ENCODE assay signal across 8 cellular contexts in genomic region chr15:28125673-28126651, GRCh38. TPM values are rescaled to one million over a fixed set of nuclear protein-coding genes. Genes with fewer than 3 reads are reported as not detected.
DNase-seq lines count a peak whose midpoint lies in the region; ATAC-seq and TF ChIP-seq lines count a peak whose summit lies in the region.

No MANE protein-coding gene starts in this region.

- H3K4me3 Mint-ChIP-seq in CD4-positive, CD25-positive, alpha-beta regulatory T cell = no peak overlapping the region
- H3K4me3 Mint-ChIP-seq in neural crest cell = no peak overlapping the region

- no peaks in the 10 kb centered on the region for H3K9me3 ChIP-seq in CD4-positive, CD25-positive, alpha-beta regulatory T cell (ENCODE audit: control insufficient read depth in 2 of 2, low read length in 2 of 2)
- no peaks in the 10 kb centered on the region for H3K9me3 ChIP-seq in HAP-1
- no peaks in the 10 kb centered on the region for H3K9me3 ChIP-seq in OCI-LY1 (ENCODE audit: low read length)

- H3K9me2 ChIP-seq in OCI-LY1 (ENCODE audit: low read depth, low read length) = no peaks in the 10 kb centered on the region

- no peak overlapping the region for H3K4me3 ChIP-seq in CD4-positive, CD25-positive, alpha-beta regulatory T cell (ENCODE audit: low read depth, low read length)
- H3K4me3 ChIP-seq in HAP-1 = no peak overlapping the region
- H3K4me3 ChIP-seq in OCI-LY1 (ENCODE audit: low read depth, low read length, poor library complexity, severe bottlenecking) = no peak overlapping the region
- H3K4me3 ChIP-seq in epithelial cell of esophagus (ENCODE audit: low read length) = no peak overlapping the region

- peaks cover 0 to 2% (median 0%) of the 10 kb centered on the region in 7 donors for H3K9me3 Mint-ChIP-seq in CD4-positive, CD25-positive, alpha-beta regulatory T cell
- no peaks in the 10 kb centered on the region for H3K9me3 Mint-ChIP-seq in neural crest cell

- no peak overlapping the region for H3K4me2 ChIP-seq in OCI-LY1 (ENCODE audit: low read length)

- peak in 2 of 3 donors; percentile 55 to 62 for DNase-seq in CD4-positive, CD25-positive, alpha-beta regulatory T cell
- peak; percentile 14 to 44 for DNase-seq in HAP-1 (ENCODE audit: low spot score in 2 of 2)
- DNase-seq in epithelial cell of esophagus (ENCODE audit: low read depth) = peak; percentile 66
- DNase-seq in neural crest cell (ENCODE audit: low read depth, low spot score) = peak; percentile 35
- DNase-seq in UCSD-AML1 (lab: John Stamatoyannopoulos, UW; ENCODE audit: unreplicated experiment) = no peak

- no peaks in the 10 kb centered on the region for H3K79me2 ChIP-seq in OCI-LY1 (ENCODE audit: insufficient read depth, low read length)

- H3F3A ChIP-seq in OCI-LY1 (ENCODE audit: insufficient read depth, low read length) = no peaks in the 10 kb centered on the region

- no peak for ATAC-seq in CD4-positive, CD25-positive, alpha-beta regulatory T cell (ENCODE audit: low read depth in 2 of 2)
- ATAC-seq in GM21515 (IDR thresholded peaks at IDR 0.05; ENCODE audit: unreplicated experiment) = no peak
- ATAC-seq in HG03460 (IDR thresholded peaks at IDR 0.05; ENCODE audit: unreplicated experiment) = no peak

- no peaks in the 10 kb centered on the region for H3K27me3 ChIP-seq in CD4-positive, CD25-positive, alpha-beta regulatory T cell (ENCODE audit: control insufficient read depth, insufficient read depth, low read length)
- no peaks in the 10 kb centered on the region for H3K27me3 ChIP-seq in HAP-1 (ENCODE audit: low read depth)
- H3K27me3 ChIP-seq in OCI-LY1 (ENCODE audit: insufficient read depth, low read length) = no peaks in the 10 kb centered on the region

- no peaks in the 10 kb centered on the region for H3K27me3 Mint-ChIP-seq in CD4-positive, CD25-positive, alpha-beta regulatory T cell
- H3K27me3 Mint-ChIP-seq in neural crest cell (ENCODE audit: low read depth) = no peaks in the 10 kb centered on the region

- peaks cover 26% of the 10 kb centered on the region for H3K36me3 ChIP-seq in CD4-positive, CD25-positive, alpha-beta regulatory T cell (ENCODE audit: control insufficient read depth, insufficient read depth, low read length)
- H3K36me3 ChIP-seq in HAP-1 (replicated peaks) (peaks cover 21% of the 10 kb centered on the region), OCI-LY1 (ENCODE audit: insufficient read depth, low read length) (peaks cover 47% of the 10 kb centered on the region)

- H2AFZ ChIP-seq in OCI-LY1 (ENCODE audit: low read length) = no peak overlapping the region

- peaks cover 4 to 17% (median 8%) of the 10 kb centered on the region in 4 donors for H3K4me1 Mint-ChIP-seq in CD4-positive, CD25-positive, alpha-beta regulatory T cell
- peaks cover 5% of the 10 kb centered on the region for H3K4me1 Mint-ChIP-seq in neural crest cell

- H4K20me1 ChIP-seq in OCI-LY1 (ENCODE audit: insufficient read depth, low read length) = no peaks in the 10 kb centered on the region

- no peak overlapping the region for H3K9ac ChIP-seq in OCI-LY1 (ENCODE audit: low read length)

- peak overlapping the region in 2 of 3 donors; percentile 4 to 17 for H3K27ac Mint-ChIP-seq in CD4-positive, CD25-positive, alpha-beta regulatory T cell
- H3K27ac Mint-ChIP-seq in neural crest cell (ENCODE audit: unreplicated experiment) = no peak overlapping the region

- in situ Hi-C loops in HAP-1 (cut with MboI; ENCODE audit: low sequenced_read_pairs) = no loop called here

- peaks cover 46% of the 10 kb centered on the region for H3K36me3 Mint-ChIP-seq in CD4-positive, CD25-positive, alpha-beta regulatory T cell
- peaks cover 9% of the 10 kb centered on the region for H3K36me3 Mint-ChIP-seq in neural crest cell (ENCODE audit: low read depth)

- peak; percentile 64 for TF ChIP-seq CTCF in OCI-LY1 (IDR thresholded peaks at IDR 0.05; ENCODE audit: low read length)
- TF ChIP-seq CTCF in epithelial cell of esophagus (IDR thresholded peaks at IDR 0.05; ENCODE audit: insufficient read depth, low read depth, low read length, missing control alignments) = peak; percentile 58
- peak; percentile 73 for TF ChIP-seq CTCF in neural crest cell (conservative IDR thresholded peaks at IDR 0.05)

- H3K4me1 ChIP-seq in CD4-positive, CD25-positive, alpha-beta regulatory T cell (ENCODE audit: control insufficient read depth, insufficient read depth, low read length, poor library complexity, severe bottlenecking) = no peaks in the 10 kb centered on the region
- H3K4me1 ChIP-seq in HAP-1 (no peaks in the 10 kb centered on the region), OCI-LY1 (ENCODE audit: insufficient read depth, low read length, severe bottlenecking) (no peaks in the 10 kb centered on the region)

- no peak overlapping the region for H3K27ac ChIP-seq in CD4-positive, CD25-positive, alpha-beta regulatory T cell (ENCODE audit: insufficient read depth, low read length, poor library complexity, severe bottlenecking)
- H3K27ac ChIP-seq in OCI-LY1 (ENCODE audit: low read depth, low read length, poor library complexity, severe bottlenecking) = no peak overlapping the region

RNA-seq across cellular contexts. Expression of gene OCA2, which starts 26.8 kb away (rescaled TPM):
- total RNA-seq in CD4-positive, CD25-positive, alpha-beta regulatory T cell = not detected
- polyA plus RNA-seq in CD4-positive, CD25-positive, alpha-beta regulatory T cell = not detected
- 0.11 and 0.19 TPM in 2 replicates for total RNA-seq in neural crest cell
